In genomic region chr14:95770777-95771176, GRCh38 we compare ENCODE assay signal across 23 cellular contexts. TPM values are rescaled to one million over a fixed set of nuclear protein-coding genes. Genes with fewer than 3 reads are reported as not detected.
A peak's percentile ranks its signal among the peaks of the same experiment; 100 is the strongest.
DNase-seq lines count a peak whose midpoint lies in the region; ATAC-seq, FAIRE-seq and TF ChIP-seq lines count a peak whose summit lies in the region.
"Had no signal": no experiment of that assay in that cellular context is flagged by ENCODE, and none has a peak within 500 bp of the region (broad histone marks: within the 10 kb centered on the region; RNA-seq: fewer than 3 reads in every experiment).

No MANE protein-coding gene starts in this region.

- no peaks in the 10 kb centered on the region for H3K36me3 ChIP-seq in DND-41 (ENCODE audit: insufficient read depth, low read length)
- no peaks in the 10 kb centered on the region for H3K36me3 ChIP-seq in SJCRH30
- H3K36me3 ChIP-seq in suprapubic skin, result no peaks in the 10 kb centered on the region
- H3K36me3 ChIP-seq: neural progenitor cell, upper lobe of right lung had no signal

- no peaks in the 10 kb centered on the region for H3K4me1 ChIP-seq in DND-41 (ENCODE audit: insufficient read depth, low read length)
- H3K4me1 ChIP-seq in SJCRH30, result peaks cover 8% of the 10 kb centered on the region; the same call in 1 of the 2 replicates
- H3K4me1 ChIP-seq in suprapubic skin, result no peaks in the 10 kb centered on the region
- H3K4me1 ChIP-seq: upper lobe of right lung had no signal

- H3K27me3 ChIP-seq in DND-41 (ENCODE audit: insufficient read depth, low read length, poor library complexity) (no peaks in the 10 kb centered on the region), SJCRH30 (no peaks in the 10 kb centered on the region), suprapubic skin (peaks cover 26% of the 10 kb centered on the region)
- H3K27me3 ChIP-seq: upper lobe of right lung had no signal

- intact Hi-C loops in activated CD8-positive, alpha-beta T cell treated with anti-CD3 and anti-CD28 coated beads for 36 hours (cut with micrococcal nuclease), result no loop called here

- no peaks in the 10 kb centered on the region for H3K36me3 Mint-ChIP-seq in activated CD8-positive, alpha-beta T cell treated with anti-CD3 and anti-CD28 coated beads for 36 hours (ENCODE audit: low read depth)
- H3K36me3 Mint-ChIP-seq: activated CD8-positive, alpha-beta memory T cell treated with anti-CD3 and anti-CD28 coated beads, Interleukin-2, amount 10 ng/mL, durations not matched to agents 7 days and 5 days; neural progenitor cell had no signal

- H3K27ac ChIP-seq in DND-41 (ENCODE audit: low read length) (no peak overlapping the region), SJCRH30 (no peak overlapping the region), suprapubic skin (no peak overlapping the region)
- H3K27ac ChIP-seq: neural progenitor cell, RWPE1, upper lobe of right lung had no signal

- no peak for TF ChIP-seq POLR2A in H54 (IDR thresholded peaks at IDR 0.05; ENCODE audit: low read depth, low read length)
- TF ChIP-seq POLR2A in suprapubic skin (IDR thresholded peaks at IDR 0.05), result no peak

- no peak overlapping the region for H3K4me2 ChIP-seq in DND-41 (ENCODE audit: insufficient read depth, low read length)

- no peak overlapping the region for H3K9ac ChIP-seq in DND-41 (ENCODE audit: low read depth, low read length)
- H3K9ac ChIP-seq: neural progenitor cell had no signal

- CTCF ChIA-PET in activated CD8-positive, alpha-beta T cell treated with anti-CD3 and anti-CD28 coated beads for 36 hours (lab: Charles Lee), result no interaction called here

- H3K9me3 ChIP-seq in DND-41 (ENCODE audit: insufficient read depth, low read length, severe bottlenecking), result no peaks in the 10 kb centered on the region
- no peaks in the 10 kb centered on the region for H3K9me3 ChIP-seq in SJCRH30 (replicated peaks)
- H3K9me3 ChIP-seq in suprapubic skin, result no peaks in the 10 kb centered on the region
- H3K9me3 ChIP-seq: upper lobe of right lung had no signal

- no peaks in the 10 kb centered on the region for H4K20me1 ChIP-seq in DND-41 (ENCODE audit: insufficient read depth, low read length)

- no peak for TF ChIP-seq EP300 in suprapubic skin (IDR thresholded peaks at IDR 0.05)

- H3K4me3 Mint-ChIP-seq in activated CD8-positive, alpha-beta T cell treated with anti-CD3 and anti-CD28 coated beads for 36 hours, result no peak overlapping the region
- H3K4me3 Mint-ChIP-seq: activated CD8-positive, alpha-beta memory T cell treated with anti-CD3 and anti-CD28 coated beads, Interleukin-2, amount 10 ng/mL, durations not matched to agents 7 days and 5 days; central memory CD8-positive, alpha-beta T cell; neural progenitor cell; T-helper 1 cell treated with Interleukin-12 subunit alpha and Interleukin-12 subunit beta and Interleukin-4 antibody, amounts not matched to agents 30 μg/mL and 1 μg/mL, for 36 hours had no signal

- peaks cover 19% of the 10 kb centered on the region for H3K27me3 Mint-ChIP-seq in activated CD8-positive, alpha-beta T cell treated with anti-CD3 and anti-CD28 coated beads for 36 hours

- no peak for TF ChIP-seq CTCF in DND-41 (IDR thresholded peaks at IDR 0.05; ENCODE audit: borderline replicate concordance, extremely low read depth, low read length, poor library complexity, severe bottlenecking)
- TF ChIP-seq CTCF in activated CD8-positive, alpha-beta T cell treated with anti-CD3 and anti-CD28 coated beads for 36 hours (IDR thresholded peaks at IDR 0.05), result no peak
- no peak for TF ChIP-seq CTCF in suprapubic skin (IDR thresholded peaks at IDR 0.05)

- H3K9me3 Mint-ChIP-seq in activated CD8-positive, alpha-beta T cell treated with anti-CD3 and anti-CD28 coated beads for 36 hours, result no peaks in the 10 kb centered on the region
- H3K9me3 Mint-ChIP-seq: central memory CD8-positive, alpha-beta T cell; T-helper 1 cell treated with Interleukin-12 subunit alpha and Interleukin-12 subunit beta and Interleukin-4 antibody, amounts not matched to agents 30 μg/mL and 1 μg/mL, for 36 hours had no signal

- no peak for FAIRE-seq in H54 (lab: Jason Lieb, UNC)

- no peak overlapping the region for H3K27ac Mint-ChIP-seq in activated CD8-positive, alpha-beta T cell treated with anti-CD3 and anti-CD28 coated beads for 36 hours
- H3K27ac Mint-ChIP-seq: activated CD8-positive, alpha-beta memory T cell treated with anti-CD3 and anti-CD28 coated beads, Interleukin-2, amount 10 ng/mL, durations not matched to agents 7 days and 5 days; neural progenitor cell; T-helper 1 cell treated with Interleukin-12 subunit alpha and Interleukin-12 subunit beta and Interleukin-4 antibody, amounts not matched to agents 30 μg/mL and 1 μg/mL, for 36 hours had no signal

- peak; percentile 50; the same call in 1 of the 3 replicates for ATAC-seq in DND-41 (ENCODE audit: insufficient read depth, low read depth)
- ATAC-seq in activated CD8-positive, alpha-beta T cell treated with anti-CD3 and anti-CD28 coated beads for 36 hours, result no peak
- ATAC-seq: activated CD4-positive, CD25-positive, alpha-beta regulatory T cell treated with anti-CD3 and anti-CD28 coated beads, Interleukin-2, amount 50 U/mL, for 24 hours; activated CD8-positive, alpha-beta memory T cell treated with anti-CD3 and anti-CD28 coated beads, Interleukin-2, amount 10 ng/mL, durations not matched to agents 7 days and 5 days; upper lobe of right lung had no signal

- peak; percentile 75 for DNase-seq in COR-L47 (lab: John Stamatoyannopoulos, UW)
- peak; percentile 30 for DNase-seq in DND-41
- peak; percentile 16 for DNase-seq in NCI-H146 treated with DMSO at 0.1 percent for 48 hours (lab: John Stamatoyannopoulos, UW; ENCODE audit: unreplicated experiment)
- peak; percentile 28 to 52 for DNase-seq in SJCRH30
- DNase-seq in activated CD8-positive, alpha-beta T cell treated with anti-CD3 and anti-CD28 coated beads for 36 hours, result no peak
- no peak for DNase-seq in H54 (ENCODE audit: insufficient read length, low spot score)
- no peak for DNase-seq in suprapubic skin (ENCODE audit: low spot score in 2 of 2)
- DNase-seq in SIG-M5 treated with dmso at 0.1 percent for 504 hours (lab: John Stamatoyannopoulos, UW; ENCODE audit: unreplicated experiment), result no peak
- DNase-seq: activated CD8-positive, alpha-beta memory T cell treated with anti-CD3 and anti-CD28 coated beads, Interleukin-2, amount 10 ng/mL, durations not matched to agents 7 days and 5 days; activated gamma-delta T cell; amniotic stem cell; C1 segment of cervical spinal cord; effector memory CD4-positive, alpha-beta T cell; midbrain; NCI-H526; stimulated activated naive CD4-positive, alpha-beta T cell treated with Interleukin-2 at 50 U/mL for 16 hours; upper lobe of right lung had no signal

- H3K4me3 ChIP-seq in DND-41 (ENCODE audit: low read depth in 1 of 2, low read length in 2 of 2) (no peak overlapping the region), SJCRH30 (no peak overlapping the region), suprapubic skin (no peak overlapping the region)
- H3K4me3 ChIP-seq: neural progenitor cell, upper lobe of right lung had no signal

- POLR2A ChIA-PET in activated CD8-positive, alpha-beta T cell treated with anti-CD3 and anti-CD28 coated beads for 36 hours (lab: Charles Lee), result interaction anchor here (1.5 kb wide), 1 partner anchor 163 kb away, joined by 4 read pairs; no protein-coding TSS in a partner anchor

- no peaks in the 10 kb centered on the region for H3K4me1 Mint-ChIP-seq in activated CD8-positive, alpha-beta T cell treated with anti-CD3 and anti-CD28 coated beads for 36 hours (ENCODE audit: low read depth)
- H3K4me1 Mint-ChIP-seq: activated CD8-positive, alpha-beta memory T cell treated with anti-CD3 and anti-CD28 coated beads, Interleukin-2, amount 10 ng/mL, durations not matched to agents 7 days and 5 days had no signal

- H2AFZ ChIP-seq in DND-41 (ENCODE audit: low read depth, low read length), result no peak overlapping the region
- H2AFZ ChIP-seq: neural progenitor cell had no signal

- 43% methylated on average over 3 of the region's 3 CpGs for WGBS in suprapubic skin

- H3K79me2 ChIP-seq in DND-41 (ENCODE audit: insufficient read depth, low read length), result no peaks in the 10 kb centered on the region

RNA-seq across cellular contexts. Expression of gene TCL1A, which starts 56.9 kb away (rescaled TPM):
- not detected in 2 replicates for total RNA-seq in SJCRH30 (2014; rRNA removed; shearing (Covaris generic))
- total RNA-seq in activated CD8-positive, alpha-beta T cell treated with anti-CD3 and anti-CD28 coated beads for 36 hours, result 1 to 10 TPM in 1 of 2 experiments, under 1 TPM in 1; 0.65 to 1.1 TPM
- not detected for total RNA-seq in suprapubic skin
- total RNA-seq: activated CD8-positive, alpha-beta memory T cell treated with anti-CD3 and anti-CD28 coated beads, Interleukin-2, amount 10 ng/mL, durations not matched to agents 7 days and 5 days; renal cortical epithelial cell; upper lobe of right lung had no signal

Comparison
In these comparisons a context has a peak if more than half of its experiments do, and no peak if none do; other contexts are left out.
1. DNase-seq: peak in COR-L47 (single experiment), DND-41 (single experiment), NCI-H146 treated with DMSO at 0.1 percent for 48 hours (single experiment) and SJCRH30 (2 of 2); none in activated CD8-positive, alpha-beta T cell treated with anti-CD3 and anti-CD28 coated beads for 36 hours (single experiment), H54 (single experiment), suprapubic skin (0 of 2) and SIG-M5 treated with dmso at 0.1 percent for 504 hours (single experiment).